In genomic region chr20:52041966-52042365, GRCh38 we compare ENCODE assay signal across 11 cellular contexts.
"Had no signal": no experiment of that assay in that cellular context is flagged by ENCODE, and none has a peak within 500 bp of the region (broad histone marks: within the 10 kb centered on the region; RNA-seq: fewer than 3 reads in every experiment).

No MANE protein-coding gene starts in this region.

- H3K4me2 ChIP-seq: GM23338 had no signal

- H3K4me3 ChIP-seq: GM23248, GM23338, HAP-1 had no signal

- H2AFZ ChIP-seq: GM23248, GM23338 had no signal

- H3K9ac ChIP-seq: GM23248 had no signal

- H3K27ac ChIP-seq: GM23248 had no signal

- H3K9me3 ChIP-seq: HAP-1 had no signal

- DNase-seq: GM23248, GOT3, H7, H9, HCEC 1CT, HFFc6 had no signal

- ATAC-seq: GM23338, HCT116 had no signal

- H3K36me3 ChIP-seq: HAP-1 had no signal

- FAIRE-seq: H1, H54 had no signal
